2 cellular contexts compared by ENCODE assay signal in the genomic region with DNA sequence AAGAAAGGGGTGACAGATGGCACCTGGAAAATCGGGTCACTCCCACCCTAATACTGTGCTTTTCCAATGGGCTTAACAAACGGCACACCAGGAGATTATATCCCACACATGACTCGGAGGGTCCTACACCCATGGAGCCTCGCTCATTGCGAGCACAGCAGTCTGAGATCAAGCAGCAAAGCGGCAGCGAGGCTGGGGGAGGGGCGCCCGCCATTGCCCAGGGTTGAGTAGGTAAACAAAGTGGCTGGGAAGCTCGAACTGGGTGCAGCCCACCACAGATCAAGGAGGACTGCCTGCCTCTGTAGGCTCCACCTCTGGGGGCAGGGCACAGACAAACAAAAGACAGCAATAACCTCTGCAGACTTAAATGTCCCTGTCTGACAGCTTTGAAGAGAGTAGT. TPM values are rescaled to one million over a fixed set of nuclear protein-coding genes. Genes with fewer than 3 reads are reported as not detected.
"Had no signal": no experiment of that assay in that cellular context is flagged by ENCODE, and none has a peak within 500 bp of the region (broad histone marks: within the 10 kb centered on the region; RNA-seq: fewer than 3 reads in every experiment).

No MANE protein-coding gene starts in this region.

RNA-seq across cellular contexts. Expression of a gene that starts 38.3 kb away (rescaled TPM):
- total RNA-seq: G401, GM12878 had no signal
- polyA plus RNA-seq: GM12878 had no signal

RNA-seq across cellular contexts. Expression of a gene that starts 48.3 kb away (rescaled TPM):
- total RNA-seq: G401 had no signal
